In the genomic region with DNA sequence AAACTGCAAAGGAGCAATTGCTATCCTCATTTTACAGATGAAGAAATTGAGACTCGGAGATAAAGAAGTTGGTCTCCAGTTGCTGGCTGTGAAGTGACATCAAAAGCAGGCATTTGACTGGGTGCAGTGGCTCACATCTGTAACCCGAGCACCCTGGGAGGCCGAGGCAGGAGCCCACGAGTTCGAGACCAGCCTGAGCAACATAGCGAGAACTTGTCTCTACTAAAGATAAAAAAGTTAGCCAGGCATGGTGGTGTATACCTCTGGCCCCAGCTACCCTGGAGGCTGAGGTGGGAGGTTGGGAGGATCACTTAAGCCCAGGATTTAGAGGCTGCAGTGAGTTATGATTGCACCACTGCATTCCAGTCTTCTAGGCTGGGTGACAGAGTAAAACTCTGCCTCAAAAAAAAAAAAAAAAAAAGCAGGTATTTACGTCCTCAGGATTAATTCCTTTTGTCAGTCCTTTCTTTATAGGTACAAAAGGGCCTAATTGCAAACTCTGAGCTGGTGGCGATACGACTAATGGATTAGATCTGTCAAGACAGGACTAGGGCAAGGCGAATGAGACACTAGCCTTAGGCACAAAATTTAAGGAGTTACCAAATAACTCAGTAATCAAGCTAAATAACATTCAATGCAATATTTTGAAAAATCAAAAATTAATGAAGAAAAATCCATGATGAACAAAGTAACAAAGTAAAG, we compare ENCODE assay signal across 22 cellular contexts. TPM values are rescaled to one million over a fixed set of nuclear protein-coding genes. Genes with fewer than 3 reads are reported as not detected.
DNase-seq lines count a peak whose midpoint lies in the region; ATAC-seq and TF ChIP-seq lines count a peak whose summit lies in the region.
"Had no signal": no experiment of that assay in that cellular context is flagged by ENCODE, and none has a peak within 500 bp of the region (broad histone marks: within the 10 kb centered on the region; RNA-seq: fewer than 3 reads in every experiment).

No MANE protein-coding gene starts in this region.

- H3F3A ChIP-seq in DOHH2 (ENCODE audit: control insufficient read depth, insufficient read depth) = no peaks in the 10 kb centered on the region
- no peaks in the 10 kb centered on the region for H3F3A ChIP-seq in PC-3 (ENCODE audit: low read length, unreplicated experiment)
- H3F3A ChIP-seq in neural progenitor cell (ENCODE audit: low read depth) = peaks cover 7% of the 10 kb centered on the region

- no peak for TF ChIP-seq CTCF in DOHH2 (IDR thresholded peaks at IDR 0.05; ENCODE audit: low read depth, low read length, poor library complexity, severe bottlenecking)
- no peak for TF ChIP-seq CTCF in PC-3 (conservative IDR thresholded peaks at IDR 0.05; ENCODE audit: low read depth, low read length)
- no peak for TF ChIP-seq CTCF in neural progenitor cell (IDR thresholded peaks at IDR 0.05)

- H3K36me3 ChIP-seq in DOHH2 (ENCODE audit: control insufficient read depth, low read length) (no peaks in the 10 kb centered on the region), PC-3 (ENCODE audit: low read depth, low read length) (no peaks in the 10 kb centered on the region), esophagus (ENCODE audit: control insufficient read depth in 2 of 2, insufficient read depth in 2 of 2, low read length in 1 of 2) (no peaks in the 10 kb centered on the region), neural progenitor cell (no peaks in the 10 kb centered on the region)
- H3K36me3 ChIP-seq: ovary, right lobe of liver had no signal

- H3K79me2 ChIP-seq in DOHH2 (ENCODE audit: control insufficient read depth, low read length) = no peaks in the 10 kb centered on the region
- no peaks in the 10 kb centered on the region for H3K79me2 ChIP-seq in PC-3 (ENCODE audit: low read length)
- H3K79me2 ChIP-seq in neural progenitor cell (ENCODE audit: low read depth) = no peaks in the 10 kb centered on the region

- POLR2A ChIA-PET in PC-3 (lab: Charles Lee; ENCODE audit: unreplicated experiment) = no interaction called here

- no peaks in the 10 kb centered on the region for H3K27me3 ChIP-seq in DOHH2 (ENCODE audit: control insufficient read depth, low read length)
- no peaks in the 10 kb centered on the region for H3K27me3 ChIP-seq in PC-3 (ENCODE audit: low read length)
- no peaks in the 10 kb centered on the region for H3K27me3 ChIP-seq in esophagus (ENCODE audit: control insufficient read depth in 1 of 2, insufficient read depth in 2 of 2, low read length in 2 of 2)
- peaks cover 11% of the 10 kb centered on the region for H3K27me3 ChIP-seq in neural progenitor cell
- H3K27me3 ChIP-seq: ovary, right lobe of liver had no signal

- peaks cover 7% of the 10 kb centered on the region for H3K4me1 Mint-ChIP-seq in neural progenitor cell
- H3K4me1 Mint-ChIP-seq in activated naive CD8-positive, alpha-beta T cell treated with anti-CD3 and anti-CD28 coated beads for 36 hours = peaks cover 31% of the 10 kb centered on the region

- H3K4me3 Mint-ChIP-seq in neural progenitor cell = no peak overlapping the region
- H3K4me3 Mint-ChIP-seq in activated naive CD8-positive, alpha-beta T cell treated with anti-CD3 and anti-CD28 coated beads for 36 hours = no peak overlapping the region
- H3K4me3 Mint-ChIP-seq: activated CD4-positive, alpha-beta T cell treated with anti-CD3 and anti-CD28 coated beads, Interleukin-2, amount 10 ng/mL, durations not matched to agents 7 days and 5 days; activated T-helper 17 cell treated with anti-CD3 and anti-CD28 coated beads, Interleukin-2, amount 50 U/mL, for 72 hours; endodermal cell had no signal

- CTCF ChIA-PET in PC-3 (lab: Charles Lee) = interaction anchor here (0.8 to 2.0 kb wide), 4 partner anchors 28 to 90 kb away, joined by 3 to 59 read pairs (median 10); a partner anchor contains a TSS

- ATAC-seq in PC-3 (no peak), HG03565 (IDR thresholded peaks at IDR 0.05; ENCODE audit: unreplicated experiment) (no peak)
- ATAC-seq: activated T-helper 17 cell treated with anti-CD3 and anti-CD28 coated beads, Interleukin-2, amount 50 U/mL, for 72 hours had no signal

- H3K4me2 ChIP-seq in DOHH2 (ENCODE audit: low read length) = peak overlapping the region; percentile 75; the same call in 1 of the 2 replicates
- H3K4me2 ChIP-seq in PC-3 (ENCODE audit: low read length) = peak overlapping the region; percentile 84
- H3K4me2 ChIP-seq in neural progenitor cell = peak overlapping the region; percentile 21

- H3K4me3 ChIP-seq in DOHH2 (ENCODE audit: low read length) (no peak overlapping the region), PC-3 (ENCODE audit: low read length) (peak overlapping the region; percentile 46; the same call in 1 of the 2 replicates), esophagus (ENCODE audit: low read depth in 1 of 2, low read length in 2 of 2) (no peak overlapping the region), neural progenitor cell (no peak overlapping the region)
- H3K4me3 ChIP-seq: lung, ovary had no signal

- H4K20me1 ChIP-seq in DOHH2 (ENCODE audit: control insufficient read depth, insufficient read depth, low read depth, low read length) = no peaks in the 10 kb centered on the region
- H4K20me1 ChIP-seq in PC-3 (ENCODE audit: low read length) = no peaks in the 10 kb centered on the region
- H4K20me1 ChIP-seq in neural progenitor cell (ENCODE audit: low read depth) = peaks cover 4% of the 10 kb centered on the region

- intact Hi-C loops in PC-3 (cut with micrococcal nuclease) = loop anchor here (1.0 to 5.0 kb wide), 5 partner anchors 29 to 84 kb away; no protein-coding TSS in a partner anchor

- BruUV-seq in PC-3 (replicated peaks; lab: Mats Ljungman, UMichigan) = no TSS peak

- H3K27ac ChIP-seq in DOHH2 (ENCODE audit: low read depth, low read length) (no peak overlapping the region), PC-3 (ENCODE audit: low read length) (peak overlapping the region; percentile 82), esophagus (ENCODE audit: low read depth in 2 of 2, low read length in 1 of 2) (peak overlapping the region; percentile 52 to 72), neural progenitor cell (no peak overlapping the region)
- H3K27ac ChIP-seq: ovary had no signal

- DNase-seq in PC-3 (peak; percentile 24), neural progenitor cell (ENCODE audit: low spot score) (peak; percentile 66), DMS114 treated with DMSO at 0.1 percent for 48 hours (lab: John Stamatoyannopoulos, UW; ENCODE audit: unreplicated experiment) (no peak), LoVo (ENCODE audit: low spot score) (no peak)
- DNase-seq in activated naive CD8-positive, alpha-beta T cell treated with anti-CD3 and anti-CD28 coated beads for 36 hours = no peak
- DNase-seq: NCI-H1105, NCI-H510A had no signal

- H3K27me3 Mint-ChIP-seq in neural progenitor cell (ENCODE audit: insufficient read depth, low read depth) = peaks cover 7% of the 10 kb centered on the region
- H3K27me3 Mint-ChIP-seq in activated naive CD8-positive, alpha-beta T cell treated with anti-CD3 and anti-CD28 coated beads for 36 hours = no peaks in the 10 kb centered on the region
- H3K27me3 Mint-ChIP-seq: activated T-helper 17 cell treated with anti-CD3 and anti-CD28 coated beads, Interleukin-2, amount 50 U/mL, for 72 hours; naive B cell; stimulated activated naive B cell treated with anti-CD40 and anti-IgM and Interleukin-4, amounts not matched to agents 10 μg/mL and 1 μg/mL and 100 μg/mL, for 72 hours had no signal

- H3K4me1 ChIP-seq in DOHH2 (ENCODE audit: control insufficient read depth, low read length) (peaks cover 36% of the 10 kb centered on the region), PC-3 (ENCODE audit: insufficient read depth, low read length) (peaks cover 54% of the 10 kb centered on the region), esophagus (ENCODE audit: control insufficient read depth in 2 of 2, insufficient read depth in 2 of 2, low read length in 1 of 2) (peaks cover 0 to 20% of the 10 kb centered on the region in 2 donors), neural progenitor cell (peaks cover 3% of the 10 kb centered on the region)

- no peak overlapping the region for H3K27ac Mint-ChIP-seq in neural progenitor cell
- H3K27ac Mint-ChIP-seq in activated naive CD8-positive, alpha-beta T cell treated with anti-CD3 and anti-CD28 coated beads for 36 hours = no peak overlapping the region
- H3K27ac Mint-ChIP-seq: activated CD4-positive, alpha-beta T cell treated with anti-CD3 and anti-CD28 coated beads, Interleukin-2, amount 10 ng/mL, durations not matched to agents 7 days and 5 days; activated naive CD8-positive, alpha-beta T cell; activated T-helper 17 cell treated with anti-CD3 and anti-CD28 coated beads, Interleukin-2, amount 50 U/mL, for 72 hours; T-cell had no signal

- H2AFZ ChIP-seq in PC-3 (ENCODE audit: low read length) (no peak overlapping the region), neural progenitor cell (replicated peaks) (no peak overlapping the region)

- H3K9me3 Mint-ChIP-seq in neural progenitor cell = no peaks in the 10 kb centered on the region
- H3K9me3 Mint-ChIP-seq in activated naive CD8-positive, alpha-beta T cell treated with anti-CD3 and anti-CD28 coated beads for 36 hours = no peaks in the 10 kb centered on the region
- H3K9me3 Mint-ChIP-seq: activated CD4-positive, alpha-beta T cell treated with anti-CD3 and anti-CD28 coated beads, Interleukin-2, amount 10 ng/mL, durations not matched to agents 7 days and 5 days; activated T-helper 17 cell treated with anti-CD3 and anti-CD28 coated beads, Interleukin-2, amount 50 U/mL, for 72 hours; CD14-positive monocyte; naive B cell; stimulated activated naive B cell treated with anti-CD40 and anti-IgM and Interleukin-4, amounts not matched to agents 10 μg/mL and 1 μg/mL and 100 μg/mL, for 72 hours; T-cell had no signal

- H3K9me2 ChIP-seq in DOHH2 (replicated peaks; ENCODE audit: control insufficient read depth, low read length) (no peaks in the 10 kb centered on the region), PC-3 (replicated peaks; ENCODE audit: low read length) (no peaks in the 10 kb centered on the region)

- H3K9ac ChIP-seq in PC-3 (ENCODE audit: low read length) (peak overlapping the region; percentile 70), neural progenitor cell (no peak overlapping the region)

- 53 to 63% methylated on average over 10 of the region's 10 CpGs for WGBS in esophagus, 2 donors

- no peaks in the 10 kb centered on the region for H3K9me3 ChIP-seq in DOHH2 (ENCODE audit: control insufficient read depth, insufficient read depth, low read length)
- H3K9me3 ChIP-seq in PC-3 (ENCODE audit: low read length) = no peaks in the 10 kb centered on the region
- H3K9me3 ChIP-seq in esophagus (ENCODE audit: control insufficient read depth in 2 of 2, insufficient read depth in 1 of 2, low read depth in 1 of 2, low read length in 1 of 2) = no peaks in the 10 kb centered on the region
- no peaks in the 10 kb centered on the region for H3K9me3 ChIP-seq in neural progenitor cell (ENCODE audit: low read depth)
- H3K9me3 ChIP-seq: ovary, right lobe of liver had no signal

- H3K36me3 Mint-ChIP-seq in neural progenitor cell = no peaks in the 10 kb centered on the region
- H3K36me3 Mint-ChIP-seq in activated naive CD8-positive, alpha-beta T cell treated with anti-CD3 and anti-CD28 coated beads for 36 hours = no peaks in the 10 kb centered on the region
- H3K36me3 Mint-ChIP-seq: activated naive CD8-positive, alpha-beta T cell; CD14-positive monocyte; naive B cell; stimulated activated naive B cell treated with anti-CD40 and anti-IgM and Interleukin-4, amounts not matched to agents 10 μg/mL and 1 μg/mL and 100 μg/mL, for 72 hours; T-cell had no signal

RNA-seq across cellular contexts. Expression of a gene that starts 5.9 kb away (rescaled TPM):
- 0.36 and 0.63 TPM in 2 replicates for total RNA-seq in PC-3 (2014; rRNA removed)
- 10 to 100 TPM in 1 of 2 donors, 1 to 10 TPM in 1; 7.5 to 39.3 TPM for polyA plus RNA-seq in esophagus
- not detected in 2 replicates for total RNA-seq in neural progenitor cell (ENCODE audit: low replicate concordance)
- not detected for total RNA-seq in activated naive CD8-positive, alpha-beta T cell treated with anti-CD3 and anti-CD28 coated beads for 36 hours
- total RNA-seq: activated CD4-positive, alpha-beta T cell treated with anti-CD3 and anti-CD28 coated beads, Interleukin-2, amount 10 ng/mL, durations not matched to agents 7 days and 5 days; activated T-helper 17 cell treated with anti-CD3 and anti-CD28 coated beads, Interleukin-2, amount 50 U/mL, for 72 hours; endodermal cell; HT-29 had no signal
- polyA plus RNA-seq: CD14-positive monocyte had no signal

RNA-seq across cellular contexts. Expression of a gene that starts 20.9 kb away (rescaled TPM):
- total RNA-seq in PC-3 (2014; rRNA removed) = 11.6 and 13.4 TPM in 2 replicates
- 1 to 10 TPM; 4.3 to 5.6 TPM for polyA plus RNA-seq in esophagus
- 18.5 and 21.5 TPM in 2 replicates for total RNA-seq in neural progenitor cell (ENCODE audit: low replicate concordance)
- 1 to 10 TPM; 6.0 to 6.4 TPM for total RNA-seq in activated naive CD8-positive, alpha-beta T cell treated with anti-CD3 and anti-CD28 coated beads for 36 hours

Comparison
In these comparisons a context has a peak if more than half of its experiments do, and no peak if none do; other contexts are left out.
1. H3K27ac ChIP-seq: peak in PC-3 (single experiment) and esophagus (2 of 2); none in DOHH2 (single experiment) and neural progenitor cell (single experiment).
2. H3K4me2 ChIP-seq: peak in every context shown above with its lines; median percentile 84 in PC-3; 75 in DOHH2; 21 in neural progenitor cell.
3. DNase-seq: peak in PC-3 (single experiment) and neural progenitor cell (single experiment); none in activated naive CD8-positive, alpha-beta T cell treated with anti-CD3 and anti-CD28 coated beads for 36 hours (single experiment), DMS114 treated with DMSO at 0.1 percent for 48 hours (single experiment) and LoVo (single experiment).